Comparison of ENCODE assay signal across 1 cellular context in the genomic region with DNA sequence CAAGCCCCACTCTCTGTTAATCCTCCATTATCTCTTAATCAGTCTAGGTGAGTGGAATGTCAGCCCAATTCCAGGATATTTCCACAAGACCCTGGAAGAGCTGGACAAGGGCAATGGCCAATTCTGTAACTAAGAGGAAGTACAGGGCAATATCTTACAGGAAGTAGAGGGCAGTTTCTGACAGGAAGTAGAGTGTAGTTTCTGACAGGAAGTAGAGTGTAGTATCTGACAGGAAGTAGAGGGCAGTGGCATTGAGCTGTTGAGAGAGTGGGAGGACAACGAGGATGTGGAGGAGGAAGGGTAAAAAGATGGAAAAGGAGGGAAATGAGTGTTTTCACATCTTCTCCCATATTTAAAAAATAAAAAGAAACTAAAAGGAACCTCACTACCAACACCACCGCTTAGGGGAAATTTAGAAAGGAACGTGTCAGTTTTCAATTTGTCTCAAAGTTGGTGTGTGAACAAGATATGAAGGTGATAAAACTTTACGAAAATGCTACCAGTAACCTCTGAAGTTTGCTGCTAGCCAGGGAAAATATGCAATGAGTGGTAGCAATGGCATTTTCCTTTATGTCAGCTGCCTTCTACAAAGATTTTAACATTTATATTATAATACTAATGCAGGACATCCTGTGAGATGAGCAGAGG.
TF ChIP-seq lines count a peak whose summit lies in the region.

No MANE protein-coding gene starts in this region.

TF ChIP-seq in HEK293, 187 proteins besides CTCF, POLR2A, EP300 and RAD21 (continued from another document):
- peak; percentile 41; the same call in 1 of the 2 replicates for TF ChIP-seq ZNF518A (tag by site-specific recombination; conservative IDR thresholded peaks at IDR 0.05; ENCODE audit: low read depth)
- TF ChIP-seq ZSCAN23 (tag by site-specific recombination; IDR thresholded peaks at IDR 0.05), result no peak
